ENCODE assay signal across 1 cellular context in the genomic region with DNA sequence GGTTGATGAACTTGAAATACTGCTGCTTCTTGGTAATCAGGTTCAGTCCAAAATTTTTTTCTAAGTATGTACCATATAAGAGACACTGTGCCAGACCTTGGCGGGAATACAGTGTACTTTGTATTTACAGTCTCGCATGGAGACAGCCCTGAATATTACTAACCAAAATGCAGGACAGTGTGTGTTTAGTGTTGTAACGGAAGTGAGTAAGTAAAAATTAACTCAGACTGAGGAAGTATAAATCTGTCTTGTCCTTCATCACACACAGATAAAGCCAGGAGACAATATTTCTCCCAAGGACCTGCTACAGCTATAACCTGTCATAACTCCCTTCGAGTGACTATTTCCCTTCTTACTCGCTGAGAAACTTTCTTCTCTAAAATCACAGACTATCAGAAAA.
TF ChIP-seq lines count a peak whose summit lies in the region.

No MANE protein-coding gene starts in this region.

TF ChIP-seq in HepG2, 621 proteins besides CTCF, POLR2A, EP300 and RAD21 (continued from another document and continues in another):
- TF ChIP-seq, protein P1, sequence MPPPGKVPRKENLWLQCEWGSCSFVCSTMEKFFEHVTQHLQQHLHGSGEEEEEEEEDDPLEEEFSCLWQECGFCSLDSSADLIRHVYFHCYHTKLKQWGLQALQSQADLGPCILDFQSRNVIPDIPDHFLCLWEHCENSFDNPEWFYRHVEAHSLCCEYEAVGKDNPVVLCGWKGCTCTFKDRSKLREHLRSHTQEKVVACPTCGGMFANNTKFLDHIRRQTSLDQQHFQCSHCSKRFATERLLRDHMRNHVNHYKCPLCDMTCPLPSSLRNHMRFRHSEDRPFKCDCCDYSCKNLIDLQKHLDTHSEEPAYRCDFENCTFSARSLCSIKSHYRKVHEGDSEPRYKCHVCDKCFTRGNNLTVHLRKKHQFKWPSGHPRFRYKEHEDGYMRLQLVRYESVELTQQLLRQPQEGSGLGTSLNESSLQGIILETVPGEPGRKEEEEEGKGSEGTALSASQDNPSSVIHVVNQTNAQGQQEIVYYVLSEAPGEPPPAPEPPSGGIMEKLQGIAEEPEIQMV (CRISPR knock-in tag; IDR thresholded peaks at IDR 0.05; ENCODE audit: low read depth), result no peak
- TF ChIP-seq, protein P2, sequence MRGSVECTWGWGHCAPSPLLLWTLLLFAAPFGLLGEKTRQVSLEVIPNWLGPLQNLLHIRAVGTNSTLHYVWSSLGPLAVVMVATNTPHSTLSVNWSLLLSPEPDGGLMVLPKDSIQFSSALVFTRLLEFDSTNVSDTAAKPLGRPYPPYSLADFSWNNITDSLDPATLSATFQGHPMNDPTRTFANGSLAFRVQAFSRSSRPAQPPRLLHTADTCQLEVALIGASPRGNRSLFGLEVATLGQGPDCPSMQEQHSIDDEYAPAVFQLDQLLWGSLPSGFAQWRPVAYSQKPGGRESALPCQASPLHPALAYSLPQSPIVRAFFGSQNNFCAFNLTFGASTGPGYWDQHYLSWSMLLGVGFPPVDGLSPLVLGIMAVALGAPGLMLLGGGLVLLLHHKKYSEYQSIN (CRISPR knock-in tag; IDR thresholded peaks at IDR 0.05; ENCODE audit: borderline replicate concordance), result no peak
- TF ChIP-seq PLRG1 (conservative IDR thresholded peaks at IDR 0.05) (no peak), ZBTB3 (CRISPR knock-in tag; IDR thresholded peaks at IDR 0.05; ENCODE audit: borderline replicate concordance, low read depth) (no peak), HMGA1 (CRISPR knock-in tag; conservative IDR thresholded peaks at IDR 0.05) (no peak), POLR2AphosphoS2 (IDR thresholded peaks at IDR 0.05; ENCODE audit: low read depth, low read length) (no peak), CC2D1A (CRISPR knock-in tag; IDR thresholded peaks at IDR 0.05) (no peak), ZNF274 (CRISPR knock-in tag; IDR thresholded peaks at IDR 0.05) (no peak), ZSCAN30 (CRISPR knock-in tag; IDR thresholded peaks at IDR 0.05) (0 out of 2 replicates have a peak, but pooled peaks have one; percentile 34), SALL2 (CRISPR knock-in tag; IDR thresholded peaks at IDR 0.05) (no peak), ZNF841 (CRISPR knock-in tag; IDR thresholded peaks at IDR 0.05; ENCODE audit: borderline replicate concordance) (no peak), ZNF543 (CRISPR knock-in tag; IDR thresholded peaks at IDR 0.05) (no peak), ZNF17 (CRISPR knock-in tag; IDR thresholded peaks at IDR 0.05) (no peak), FOXJ3 (CRISPR knock-in tag; IDR thresholded peaks at IDR 0.05; ENCODE audit: borderline replicate concordance) (no peak; the same call in 1 of the 2 replicates), ZNF761 (CRISPR knock-in tag; conservative IDR thresholded peaks at IDR 0.05) (no peak), ZNF780A (CRISPR knock-in tag; IDR thresholded peaks at IDR 0.05) (no peak), ONECUT2 (CRISPR knock-in tag; IDR thresholded peaks at IDR 0.05) (no peak), AGO1 (IDR thresholded peaks at IDR 0.05; ENCODE audit: low read depth, low read length, poor library complexity, severe bottlenecking) (no peak), ETV5 (CRISPR knock-in tag; IDR thresholded peaks at IDR 0.05; ENCODE audit: borderline replicate concordance) (peak; percentile 89; the same call in 1 of the 2 replicates), NCOA5 (CRISPR knock-in tag; IDR thresholded peaks at IDR 0.05) (no peak), ZNF430 (CRISPR knock-in tag; IDR thresholded peaks at IDR 0.05) (no peak), ISL2 (CRISPR knock-in tag; IDR thresholded peaks at IDR 0.05) (peak; percentile 33; the same call in 1 of the 2 replicates), CCDC6 (CRISPR knock-in tag; IDR thresholded peaks at IDR 0.05) (no peak)
- TF ChIP-seq, protein P3, sequence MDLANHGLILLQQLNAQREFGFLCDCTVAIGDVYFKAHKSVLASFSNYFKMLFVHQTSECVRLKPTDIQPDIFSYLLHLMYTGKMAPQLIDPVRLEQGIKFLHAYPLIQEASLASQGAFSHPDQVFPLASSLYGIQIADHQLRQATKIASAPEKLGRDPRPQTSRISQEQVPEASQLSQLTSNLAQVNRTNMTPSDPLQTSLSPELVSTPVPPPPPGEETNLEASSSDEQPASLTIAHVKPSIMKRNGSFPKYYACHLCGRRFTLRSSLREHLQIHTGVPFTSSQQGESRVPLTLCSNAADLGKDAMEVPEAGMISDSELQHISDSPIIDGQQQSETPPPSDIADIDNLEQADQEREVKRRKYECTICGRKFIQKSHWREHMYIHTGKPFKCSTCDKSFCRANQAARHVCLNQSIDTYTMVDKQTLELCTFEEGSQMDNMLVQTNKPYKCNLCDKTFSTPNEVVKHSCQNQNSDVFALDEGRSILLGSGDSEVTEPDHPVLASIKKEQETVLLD (CRISPR knock-in tag; IDR thresholded peaks at IDR 0.05; ENCODE audit: low read depth), result no peak
- TF ChIP-seq, protein P4, sequence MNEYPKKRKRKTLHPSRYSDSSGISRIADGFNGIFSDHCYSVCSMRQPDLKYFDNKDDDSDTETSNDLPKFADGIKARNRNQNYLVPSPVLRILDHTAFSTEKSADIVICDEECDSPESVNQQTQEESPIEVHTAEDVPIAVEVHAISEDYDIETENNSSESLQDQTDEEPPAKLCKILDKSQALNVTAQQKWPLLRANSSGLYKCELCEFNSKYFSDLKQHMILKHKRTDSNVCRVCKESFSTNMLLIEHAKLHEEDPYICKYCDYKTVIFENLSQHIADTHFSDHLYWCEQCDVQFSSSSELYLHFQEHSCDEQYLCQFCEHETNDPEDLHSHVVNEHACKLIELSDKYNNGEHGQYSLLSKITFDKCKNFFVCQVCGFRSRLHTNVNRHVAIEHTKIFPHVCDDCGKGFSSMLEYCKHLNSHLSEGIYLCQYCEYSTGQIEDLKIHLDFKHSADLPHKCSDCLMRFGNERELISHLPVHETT (CRISPR knock-in tag; conservative IDR thresholded peaks at IDR 0.05), result no peak
- TF ChIP-seq, protein P5, sequence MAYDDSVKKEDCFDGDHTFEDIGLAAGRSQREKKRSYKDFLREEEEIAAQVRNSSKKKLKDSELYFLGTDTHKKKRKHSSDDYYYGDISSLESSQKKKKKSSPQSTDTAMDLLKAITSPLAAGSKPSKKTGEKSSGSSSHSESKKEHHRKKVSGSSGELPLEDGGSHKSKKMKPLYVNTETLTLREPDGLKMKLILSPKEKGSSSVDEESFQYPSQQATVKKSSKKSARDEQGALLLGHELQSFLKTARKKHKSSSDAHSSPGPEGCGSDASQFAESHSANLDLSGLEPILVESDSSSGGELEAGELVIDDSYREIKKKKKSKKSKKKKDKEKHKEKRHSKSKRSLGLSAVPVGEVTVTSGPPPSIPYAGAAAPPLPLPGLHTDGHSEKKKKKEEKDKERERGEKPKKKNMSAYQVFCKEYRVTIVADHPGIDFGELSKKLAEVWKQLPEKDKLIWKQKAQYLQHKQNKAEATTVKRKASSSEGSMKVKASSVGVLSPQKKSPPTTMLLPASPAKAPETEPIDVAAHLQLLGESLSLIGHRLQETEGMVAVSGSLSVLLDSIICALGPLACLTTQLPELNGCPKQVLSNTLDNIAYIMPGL (CRISPR knock-in tag; IDR thresholded peaks at IDR 0.05; ENCODE audit: borderline replicate concordance in 1 of 2, low read depth in 1 of 2), result no peak
- TF ChIP-seq, protein P6, sequence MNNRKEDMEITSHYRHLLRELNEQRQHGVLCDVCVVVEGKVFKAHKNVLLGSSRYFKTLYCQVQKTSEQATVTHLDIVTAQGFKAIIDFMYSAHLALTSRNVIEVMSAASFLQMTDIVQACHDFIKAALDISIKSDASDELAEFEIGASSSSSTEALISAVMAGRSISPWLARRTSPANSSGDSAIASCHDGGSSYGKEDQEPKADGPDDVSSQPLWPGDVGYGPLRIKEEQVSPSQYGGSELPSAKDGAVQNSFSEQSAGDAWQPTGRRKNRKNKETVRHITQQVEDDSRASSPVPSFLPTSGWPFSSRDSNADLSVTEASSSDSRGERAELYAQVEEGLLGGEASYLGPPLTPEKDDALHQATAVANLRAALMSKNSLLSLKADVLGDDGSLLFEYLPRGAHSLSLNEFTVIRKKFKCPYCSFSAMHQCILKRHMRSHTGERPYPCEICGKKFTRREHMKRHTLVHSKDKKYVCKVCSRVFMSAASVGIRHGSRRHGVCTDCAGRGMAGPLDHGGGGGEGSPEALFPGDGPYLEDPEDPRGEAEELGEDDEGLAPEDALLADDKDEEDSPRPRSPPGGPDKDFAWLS (CRISPR knock-in tag; IDR thresholded peaks at IDR 0.05; ENCODE audit: borderline replicate concordance), result no peak
- TF ChIP-seq, protein P7, sequence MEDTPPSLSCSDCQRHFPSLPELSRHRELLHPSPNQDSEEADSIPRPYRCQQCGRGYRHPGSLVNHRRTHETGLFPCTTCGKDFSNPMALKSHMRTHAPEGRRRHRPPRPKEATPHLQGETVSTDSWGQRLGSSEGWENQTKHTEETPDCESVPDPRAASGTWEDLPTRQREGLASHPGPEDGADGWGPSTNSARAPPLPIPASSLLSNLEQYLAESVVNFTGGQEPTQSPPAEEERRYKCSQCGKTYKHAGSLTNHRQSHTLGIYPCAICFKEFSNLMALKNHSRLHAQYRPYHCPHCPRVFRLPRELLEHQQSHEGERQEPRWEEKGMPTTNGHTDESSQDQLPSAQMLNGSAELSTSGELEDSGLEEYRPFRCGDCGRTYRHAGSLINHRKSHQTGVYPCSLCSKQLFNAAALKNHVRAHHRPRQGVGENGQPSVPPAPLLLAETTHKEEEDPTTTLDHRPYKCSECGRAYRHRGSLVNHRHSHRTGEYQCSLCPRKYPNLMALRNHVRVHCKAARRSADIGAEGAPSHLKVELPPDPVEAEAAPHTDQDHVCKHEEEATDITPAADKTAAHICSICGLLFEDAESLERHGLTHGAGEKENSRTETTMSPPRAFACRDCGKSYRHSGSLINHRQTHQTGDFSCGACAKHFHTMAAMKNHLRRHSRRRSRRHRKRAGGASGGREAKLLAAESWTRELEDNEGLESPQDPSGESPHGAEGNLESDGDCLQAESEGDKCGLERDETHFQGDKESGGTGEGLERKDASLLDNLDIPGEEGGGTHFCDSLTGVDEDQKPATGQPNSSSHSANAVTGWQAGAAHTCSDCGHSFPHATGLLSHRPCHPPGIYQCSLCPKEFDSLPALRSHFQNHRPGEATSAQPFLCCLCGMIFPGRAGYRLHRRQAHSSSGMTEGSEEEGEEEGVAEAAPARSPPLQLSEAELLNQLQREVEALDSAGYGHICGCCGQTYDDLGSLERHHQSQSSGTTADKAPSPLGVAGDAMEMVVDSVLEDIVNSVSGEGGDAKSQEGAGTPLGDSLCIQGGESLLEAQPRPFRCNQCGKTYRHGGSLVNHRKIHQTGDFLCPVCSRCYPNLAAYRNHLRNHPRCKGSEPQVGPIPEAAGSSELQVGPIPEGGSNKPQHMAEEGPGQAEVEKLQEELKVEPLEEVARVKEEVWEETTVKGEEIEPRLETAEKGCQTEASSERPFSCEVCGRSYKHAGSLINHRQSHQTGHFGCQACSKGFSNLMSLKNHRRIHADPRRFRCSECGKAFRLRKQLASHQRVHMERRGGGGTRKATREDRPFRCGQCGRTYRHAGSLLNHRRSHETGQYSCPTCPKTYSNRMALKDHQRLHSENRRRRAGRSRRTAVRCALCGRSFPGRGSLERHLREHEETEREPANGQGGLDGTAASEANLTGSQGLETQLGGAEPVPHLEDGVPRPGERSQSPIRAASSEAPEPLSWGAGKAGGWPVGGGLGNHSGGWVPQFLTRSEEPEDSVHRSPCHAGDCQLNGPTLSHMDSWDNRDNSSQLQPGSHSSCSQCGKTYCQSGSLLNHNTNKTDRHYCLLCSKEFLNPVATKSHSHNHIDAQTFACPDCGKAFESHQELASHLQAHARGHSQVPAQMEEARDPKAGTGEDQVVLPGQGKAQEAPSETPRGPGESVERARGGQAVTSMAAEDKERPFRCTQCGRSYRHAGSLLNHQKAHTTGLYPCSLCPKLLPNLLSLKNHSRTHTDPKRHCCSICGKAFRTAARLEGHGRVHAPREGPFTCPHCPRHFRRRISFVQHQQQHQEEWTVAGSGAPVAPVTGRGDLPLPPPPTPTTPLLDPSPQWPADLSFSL (CRISPR knock-in tag; IDR thresholded peaks at IDR 0.05), result 0 out of 2 replicates have a peak, but pooled peaks have one; percentile 19
- TF ChIP-seq, protein P8, sequence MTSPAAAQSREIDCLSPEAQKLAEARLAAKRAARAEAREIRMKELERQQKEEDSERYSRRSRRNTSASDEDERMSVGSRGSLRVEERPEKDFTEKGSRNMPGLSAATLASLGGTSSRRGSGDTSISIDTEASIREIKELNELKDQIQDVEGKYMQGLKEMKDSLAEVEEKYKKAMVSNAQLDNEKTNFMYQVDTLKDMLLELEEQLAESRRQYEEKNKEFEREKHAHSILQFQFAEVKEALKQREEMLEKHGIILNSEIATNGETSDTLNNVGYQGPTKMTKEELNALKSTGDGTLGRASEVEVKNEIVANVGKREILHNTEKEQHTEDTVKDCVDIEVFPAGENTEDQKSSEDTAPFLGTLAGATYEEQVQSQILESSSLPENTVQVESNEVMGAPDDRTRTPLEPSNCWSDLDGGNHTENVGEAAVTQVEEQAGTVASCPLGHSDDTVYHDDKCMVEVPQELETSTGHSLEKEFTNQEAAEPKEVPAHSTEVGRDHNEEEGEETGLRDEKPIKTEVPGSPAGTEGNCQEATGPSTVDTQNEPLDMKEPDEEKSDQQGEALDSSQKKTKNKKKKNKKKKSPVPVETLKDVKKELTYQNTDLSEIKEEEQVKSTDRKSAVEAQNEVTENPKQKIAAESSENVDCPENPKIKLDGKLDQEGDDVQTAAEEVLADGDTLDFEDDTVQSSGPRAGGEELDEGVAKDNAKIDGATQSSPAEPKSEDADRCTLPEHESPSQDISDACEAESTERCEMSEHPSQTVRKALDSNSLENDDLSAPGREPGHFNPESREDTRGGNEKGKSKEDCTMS (CRISPR knock-in tag; conservative IDR thresholded peaks at IDR 0.05), result no peak
- TF ChIP-seq, protein P9, sequence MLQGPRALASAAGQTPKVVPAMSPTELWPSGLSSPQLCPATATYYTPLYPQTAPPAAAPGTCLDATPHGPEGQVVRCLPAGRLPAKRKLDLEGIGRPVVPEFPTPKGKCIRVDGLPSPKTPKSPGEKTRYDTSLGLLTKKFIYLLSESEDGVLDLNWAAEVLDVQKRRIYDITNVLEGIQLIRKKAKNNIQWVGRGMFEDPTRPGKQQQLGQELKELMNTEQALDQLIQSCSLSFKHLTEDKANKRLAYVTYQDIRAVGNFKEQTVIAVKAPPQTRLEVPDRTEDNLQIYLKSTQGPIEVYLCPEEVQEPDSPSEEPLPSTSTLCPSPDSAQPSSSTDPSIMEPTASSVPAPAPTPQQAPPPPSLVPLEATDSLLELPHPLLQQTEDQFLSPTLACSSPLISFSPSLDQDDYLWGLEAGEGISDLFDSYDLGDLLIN (CRISPR knock-in tag; IDR thresholded peaks at IDR 0.05; ENCODE audit: borderline replicate concordance), result no peak
- TF ChIP-seq, protein P10, sequence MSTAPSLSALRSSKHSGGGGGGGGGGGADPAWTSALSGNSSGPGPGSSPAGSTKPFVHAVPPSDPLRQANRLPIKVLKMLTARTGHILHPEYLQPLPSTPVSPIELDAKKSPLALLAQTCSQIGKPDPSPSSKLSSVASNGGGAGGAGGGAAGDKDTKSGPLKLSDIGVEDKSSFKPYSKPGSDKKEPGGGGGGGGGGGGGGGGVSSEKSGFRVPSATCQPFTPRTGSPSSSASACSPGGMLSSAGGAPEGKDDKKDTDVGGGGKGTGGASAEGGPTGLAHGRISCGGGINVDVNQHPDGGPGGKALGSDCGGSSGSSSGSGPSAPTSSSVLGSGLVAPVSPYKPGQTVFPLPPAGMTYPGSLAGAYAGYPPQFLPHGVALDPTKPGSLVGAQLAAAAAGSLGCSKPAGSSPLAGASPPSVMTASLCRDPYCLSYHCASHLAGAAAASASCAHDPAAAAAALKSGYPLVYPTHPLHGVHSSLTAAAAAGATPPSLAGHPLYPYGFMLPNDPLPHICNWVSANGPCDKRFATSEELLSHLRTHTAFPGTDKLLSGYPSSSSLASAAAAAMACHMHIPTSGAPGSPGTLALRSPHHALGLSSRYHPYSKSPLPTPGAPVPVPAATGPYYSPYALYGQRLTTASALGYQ (CRISPR knock-in tag; IDR thresholded peaks at IDR 0.05), result no peak
- TF ChIP-seq, protein P11, sequence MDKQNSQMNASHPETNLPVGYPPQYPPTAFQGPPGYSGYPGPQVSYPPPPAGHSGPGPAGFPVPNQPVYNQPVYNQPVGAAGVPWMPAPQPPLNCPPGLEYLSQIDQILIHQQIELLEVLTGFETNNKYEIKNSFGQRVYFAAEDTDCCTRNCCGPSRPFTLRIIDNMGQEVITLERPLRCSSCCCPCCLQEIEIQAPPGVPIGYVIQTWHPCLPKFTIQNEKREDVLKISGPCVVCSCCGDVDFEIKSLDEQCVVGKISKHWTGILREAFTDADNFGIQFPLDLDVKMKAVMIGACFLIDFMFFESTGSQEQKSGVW (CRISPR knock-in tag; IDR thresholded peaks at IDR 0.05; ENCODE audit: borderline replicate concordance), result no peak
